In the genomic region with DNA sequence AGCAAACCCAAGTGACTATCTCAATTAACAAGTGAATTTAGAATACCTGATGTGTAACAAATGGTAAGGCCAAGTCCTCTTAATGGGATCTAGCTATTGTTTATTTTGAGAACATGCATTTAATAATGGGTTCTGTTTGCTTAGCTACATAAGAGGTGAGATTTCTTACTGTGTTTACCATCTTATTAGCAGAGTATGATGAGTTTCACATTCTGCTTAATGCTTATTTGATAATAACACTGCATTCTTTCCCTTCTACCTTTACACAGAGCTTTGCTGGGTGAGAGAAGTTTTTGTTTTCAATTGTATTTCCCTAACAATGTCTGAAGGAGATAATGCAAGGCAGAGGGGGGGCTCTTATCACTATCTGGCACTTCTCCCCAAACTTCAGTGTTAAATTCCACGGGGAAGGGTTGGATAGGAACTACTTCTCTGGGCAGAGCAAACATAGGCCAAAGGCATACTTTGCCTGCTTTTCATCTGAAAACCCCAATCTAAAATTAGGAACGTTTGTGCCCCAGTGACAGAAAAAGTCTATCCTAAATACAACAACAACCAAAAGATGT, we compare ENCODE assay signal across 1 cellular context.
TF ChIP-seq lines count a peak whose summit lies in the region.

No MANE protein-coding gene starts in this region.

TF ChIP-seq in WTC11, 78 proteins besides CTCF, POLR2A, EP300 and RAD21 (continued from another document):
- TF ChIP-seq ATF6 (CRISPR knock-in tag; IDR thresholded peaks at IDR 0.05) (no peak), USF2 (CRISPR knock-in tag; IDR thresholded peaks at IDR 0.05) (no peak), PRRX2 (CRISPR knock-in tag; IDR thresholded peaks at IDR 0.05) (no peak), SMAD3 (CRISPR knock-in tag; IDR thresholded peaks at IDR 0.05; ENCODE audit: borderline replicate concordance) (no peak)
- TF ChIP-seq, protein P1, sequence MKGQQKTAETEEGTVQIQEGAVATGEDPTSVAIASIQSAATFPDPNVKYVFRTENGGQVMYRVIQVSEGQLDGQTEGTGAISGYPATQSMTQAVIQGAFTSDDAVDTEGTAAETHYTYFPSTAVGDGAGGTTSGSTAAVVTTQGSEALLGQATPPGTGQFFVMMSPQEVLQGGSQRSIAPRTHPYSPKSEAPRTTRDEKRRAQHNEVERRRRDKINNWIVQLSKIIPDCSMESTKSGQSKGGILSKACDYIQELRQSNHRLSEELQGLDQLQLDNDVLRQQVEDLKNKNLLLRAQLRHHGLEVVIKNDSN (CRISPR knock-in tag; IDR thresholded peaks at IDR 0.05): no peak
